ENCODE assay signal across 20 cellular contexts in the genomic region with DNA sequence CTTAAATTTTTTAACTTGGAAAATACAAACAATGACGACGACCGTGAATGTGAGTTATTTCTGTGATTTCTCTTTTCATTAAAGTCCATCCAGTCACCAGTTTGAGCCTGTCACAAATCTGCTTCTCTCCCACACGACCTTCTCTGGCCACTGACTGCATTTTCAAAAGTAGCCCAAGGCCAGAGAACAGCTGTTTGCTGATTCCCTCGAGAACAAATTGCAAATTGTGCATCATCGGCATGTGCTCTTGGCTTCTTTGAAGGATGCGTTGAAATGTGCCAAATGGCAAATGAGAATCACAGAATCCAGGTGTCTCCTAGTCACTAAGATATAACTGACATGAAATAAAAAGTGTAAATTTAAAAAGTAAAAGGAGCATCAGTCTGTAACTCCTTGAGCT.
"Had no signal": no experiment of that assay in that cellular context is flagged by ENCODE, and none has a peak within 500 bp of the region (broad histone marks: within the 10 kb centered on the region; RNA-seq: fewer than 3 reads in every experiment).

No MANE protein-coding gene starts in this region.

- H3K9ac ChIP-seq: KMS-11, SK-N-SH had no signal

- H3K9me3 ChIP-seq: SK-N-SH had no signal

- ATAC-seq: Panc1, PC-3 had no signal

- H3K4me2 ChIP-seq: KMS-11, SK-N-SH had no signal

- DNase-seq: IMR-90, Kasumi-1, NCI-H1092, NCI-H1105 treated with DMSO at 0.1 percent for 48 hours, NCI-H1417 treated with DMSO at 0.1 percent for 48 hours, NCI-H146, NCI-H1694 treated with DMSO at 0.1 percent for 48 hours, NCI-H1930, NCI-H2081, NCI-H2107, NCI-H2227 treated with DMSO at 0.1 percent for 48 hours, NCI-H526 treated with DMSO at 0.1 percent for 48 hours, NCI-H774, PC-3, SHP77, SK-N-SH, SW 1271 had no signal

- H3K27ac ChIP-seq: KMS-11, RWPE1 had no signal
